ENCODE assay signal across 1 cellular context in the genomic region with DNA sequence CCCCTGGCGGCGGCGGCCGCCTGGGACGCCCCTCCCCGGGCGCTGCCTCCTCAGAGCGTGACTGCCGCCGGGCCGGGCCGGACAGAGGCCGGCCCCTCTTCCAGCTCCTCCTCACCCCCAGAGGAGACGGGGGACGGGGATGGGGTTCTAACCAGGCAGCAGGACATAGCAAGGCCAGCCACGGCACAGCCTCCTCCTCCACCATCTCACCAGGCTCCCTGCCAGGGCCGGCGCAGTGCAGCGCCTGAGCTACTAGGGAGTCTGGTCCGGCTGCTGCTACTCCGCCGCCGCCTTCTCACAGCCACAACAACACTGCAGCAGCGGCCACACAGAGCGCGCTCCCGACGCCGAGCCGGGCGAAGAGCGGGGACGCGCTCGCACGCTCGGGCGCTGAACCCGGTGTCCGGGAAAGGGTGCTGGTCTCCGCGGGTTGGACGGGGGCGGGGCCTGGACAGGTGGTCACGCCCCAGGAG.
TF ChIP-seq lines count a peak whose summit lies in the region.

No MANE protein-coding gene starts in this region.

TF ChIP-seq in HepG2, 621 proteins besides CTCF, POLR2A, EP300 and RAD21 (continued from another document):
- TF ChIP-seq, protein P1, sequence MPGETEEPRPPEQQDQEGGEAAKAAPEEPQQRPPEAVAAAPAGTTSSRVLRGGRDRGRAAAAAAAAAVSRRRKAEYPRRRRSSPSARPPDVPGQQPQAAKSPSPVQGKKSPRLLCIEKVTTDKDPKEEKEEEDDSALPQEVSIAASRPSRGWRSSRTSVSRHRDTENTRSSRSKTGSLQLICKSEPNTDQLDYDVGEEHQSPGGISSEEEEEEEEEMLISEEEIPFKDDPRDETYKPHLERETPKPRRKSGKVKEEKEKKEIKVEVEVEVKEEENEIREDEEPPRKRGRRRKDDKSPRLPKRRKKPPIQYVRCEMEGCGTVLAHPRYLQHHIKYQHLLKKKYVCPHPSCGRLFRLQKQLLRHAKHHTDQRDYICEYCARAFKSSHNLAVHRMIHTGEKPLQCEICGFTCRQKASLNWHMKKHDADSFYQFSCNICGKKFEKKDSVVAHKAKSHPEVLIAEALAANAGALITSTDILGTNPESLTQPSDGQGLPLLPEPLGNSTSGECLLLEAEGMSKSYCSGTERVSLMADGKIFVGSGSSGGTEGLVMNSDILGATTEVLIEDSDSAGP (CRISPR knock-in tag; IDR thresholded peaks at IDR 0.05; ENCODE audit: borderline replicate concordance), result peak; percentile 38; the same call in 1 of the 2 replicates
- peak; percentile 28 for TF ChIP-seq HNRNPLL (IDR thresholded peaks at IDR 0.05; ENCODE audit: low read depth, low read length, poor library complexity, severe bottlenecking)
